In the genomic region with DNA sequence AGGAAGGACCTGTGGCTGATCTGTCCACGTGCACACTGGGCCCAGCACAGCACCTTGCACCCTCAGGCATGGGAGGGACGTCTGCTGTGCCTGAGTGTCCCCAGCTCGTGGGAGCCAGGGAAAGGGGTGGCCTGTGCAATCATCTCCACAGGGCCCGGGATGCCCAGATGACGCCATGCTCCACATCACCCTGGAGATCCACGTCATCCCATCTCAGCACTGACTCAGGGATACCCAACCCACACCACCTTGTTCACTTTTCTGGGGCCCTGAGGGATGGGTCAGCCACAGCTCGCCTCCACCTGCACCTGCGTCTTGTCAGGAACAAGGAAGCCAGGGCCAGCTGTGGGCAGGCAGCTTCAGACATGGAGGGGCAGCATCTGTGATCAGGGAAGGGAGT, we compare ENCODE assay signal across 29 cellular contexts. TPM values are rescaled to one million over a fixed set of nuclear protein-coding genes. Genes with fewer than 3 reads are reported as not detected.
"Had no signal": no experiment of that assay in that cellular context is flagged by ENCODE, and none has a peak within 500 bp of the region (broad histone marks: within the 10 kb centered on the region; RNA-seq: fewer than 3 reads in every experiment).

No MANE protein-coding gene starts in this region.

- H3K4me3 ChIP-seq: ascending aorta, body of pancreas, MG63, Peyer's patch, SJSA1 had no signal

- H3K9me3 ChIP-seq: body of pancreas, MG63 had no signal

- H3K36me3 ChIP-seq: ascending aorta, MG63, Peyer's patch, SJSA1 had no signal

- H3K27me3 ChIP-seq: ascending aorta, body of pancreas, MG63, Peyer's patch, SJSA1 had no signal

- ATAC-seq: activated CD8-positive, alpha-beta memory T cell treated with anti-CD3 and anti-CD28 coated beads, Interleukin-2, amount 10 ng/mL, durations not matched to agents 7 days and 5 days; activated naive CD4-positive, alpha-beta T cell treated with anti-CD3 and anti-CD28 coated beads, Interleukin-2, amount 50 U/mL, for 72 hours; activated naive CD8-positive, alpha-beta T cell treated with anti-CD3 and anti-CD28 coated beads, Interleukin-2, amount 50 U/mL, for 24 hours; body of pancreas; SK-N-SH treated with all-trans-retinoic acid at 6 μM for 48 hours had no signal

- DNase-seq: activated CD4-positive, alpha-beta T cell treated with anti-CD3 and anti-CD28 coated beads for 48 hours; activated CD4-positive, alpha-beta T cell treated with anti-CD3 and anti-CD28 coated beads, Interleukin-2, amount 50 U/mL, for 48 hours; activated CD4-positive, CD25-positive, alpha-beta regulatory T cell treated with anti-CD3 and anti-CD28 coated beads, Interleukin-2, amount 50 U/mL, for 72 hours; activated CD8-positive, alpha-beta memory T cell treated with anti-CD3 and anti-CD28 coated beads, Interleukin-2, amount 10 ng/mL, durations not matched to agents 7 days and 5 days; activated effector memory CD4-positive, alpha-beta T cell treated with anti-CD3 and anti-CD28 coated beads, Interleukin-2, amount 50 U/mL, for 16 hours; activated naive CD4-positive, alpha-beta T cell treated with Interleukin-2 at 50 U/mL for 16 hours; activated naive CD8-positive, alpha-beta T cell treated with anti-CD3 and anti-CD28 coated beads, Interleukin-2, amount 50 U/mL, for 24 hours; activated T-cell treated with anti-CD3 and anti-CD28 coated beads, Interleukin-2, amount 50 U/mL, for 24 hours; amniotic stem cell; body of pancreas; MG63; MV-4-11; NCI-H1092 treated with DMSO at 0.1 percent for 48 hours; NCI-H1417 treated with DMSO at 0.1 percent for 48 hours; NCI-H1694; NCI-H2029; NCI-H2107; NCI-H2171 treated with DMSO at 0.1 percent for 48 hours; NCI-H226; NCI-H510A treated with DMSO at 0.1 percent for 48 hours; NCI-H69; Peyer's patch; SHP77; SW 1271 had no signal

- H3K27ac ChIP-seq: ascending aorta, body of pancreas, Peyer's patch, RWPE1, SJSA1 had no signal

- H3K4me1 ChIP-seq: ascending aorta, body of pancreas, SJSA1 had no signal

RNA-seq across cellular contexts. Expression of a gene that starts 48.2 kb away (rescaled TPM):
- total RNA-seq: activated CD8-positive, alpha-beta memory T cell treated with anti-CD3 and anti-CD28 coated beads, Interleukin-2, amount 10 ng/mL, durations not matched to agents 7 days and 5 days; SJSA1 had no signal
